In the genomic region with DNA sequence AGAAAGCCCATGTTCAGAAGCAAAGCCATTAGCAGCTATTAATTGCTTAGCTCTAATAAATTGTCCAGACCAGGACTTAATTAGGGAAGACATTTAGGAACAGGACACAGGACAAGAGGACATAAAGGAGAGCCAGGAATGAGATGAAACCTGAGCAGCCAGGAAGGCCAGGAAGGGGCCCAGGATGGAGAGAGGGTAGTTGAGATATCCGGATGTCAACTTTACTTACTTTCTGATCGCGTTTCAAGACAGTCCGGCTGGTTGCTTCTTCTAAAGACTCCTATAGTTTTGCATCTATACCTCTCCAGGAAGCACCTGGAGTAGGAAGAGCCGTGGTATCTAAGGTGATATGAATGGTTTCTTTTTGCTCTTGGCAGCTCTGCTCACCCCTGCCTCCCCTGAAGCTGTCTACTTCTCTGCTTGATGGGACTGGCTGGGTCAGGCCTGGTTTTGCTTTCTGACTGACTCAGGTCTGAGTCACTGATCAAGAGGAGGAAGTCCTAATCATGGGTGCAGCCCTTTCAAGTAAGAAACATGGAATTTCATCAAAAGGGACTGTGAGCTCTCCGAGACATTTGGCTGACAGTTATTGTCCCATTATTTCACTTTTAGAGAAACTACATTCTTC, we compare ENCODE assay signal across 8 cellular contexts.
DNase-seq lines count a peak whose midpoint lies in the region; ATAC-seq and TF ChIP-seq lines count a peak whose summit lies in the region.

No MANE protein-coding gene starts in this region.

- ATAC-seq in activated CD8-positive, alpha-beta T cell treated with anti-CD3 and anti-CD28 coated beads for 36 hours: peak; percentile 53
- no peak for ATAC-seq in activated CD8-positive, alpha-beta T cell treated with anti-CD3 and anti-CD28 coated beads, Interleukin-2, amount 10 ng/mL, durations not matched to agents 7 days and 5 days
- ATAC-seq in HG02973 (IDR thresholded peaks at IDR 0.05; ENCODE audit: unreplicated experiment): peak; percentile 98
- ATAC-seq in RWPE2 (ENCODE audit: low read depth): peak; percentile 99

- H3K27me3 ChIP-seq in RWPE2 (ENCODE audit: insufficient read depth, poor library complexity, severe bottlenecking): no peaks in the 10 kb centered on the region

- no peaks in the 10 kb centered on the region for H3K27me3 Mint-ChIP-seq in activated CD8-positive, alpha-beta T cell treated with anti-CD3 and anti-CD28 coated beads for 36 hours
- H3K27me3 Mint-ChIP-seq in activated CD8-positive, alpha-beta T cell treated with anti-CD3 and anti-CD28 coated beads, Interleukin-2, amount 10 ng/mL, durations not matched to agents 7 days and 5 days (ENCODE audit: low read depth): peaks cover 2% of the 10 kb centered on the region

- intact Hi-C loops in activated CD8-positive, alpha-beta T cell treated with anti-CD3 and anti-CD28 coated beads for 36 hours (cut with micrococcal nuclease): no loop called here

- peak overlapping the region; percentile 47 for H3K27ac ChIP-seq in RWPE2 (ENCODE audit: poor library complexity, severe bottlenecking)

- H3K27ac Mint-ChIP-seq in activated CD8-positive, alpha-beta T cell treated with anti-CD3 and anti-CD28 coated beads for 36 hours: no peak overlapping the region
- no peak overlapping the region for H3K27ac Mint-ChIP-seq in activated CD8-positive, alpha-beta T cell treated with anti-CD3 and anti-CD28 coated beads, Interleukin-2, amount 10 ng/mL, durations not matched to agents 7 days and 5 days

- H3K9me3 ChIP-seq in RWPE2 (ENCODE audit: severe bottlenecking): no peaks in the 10 kb centered on the region

- H3K4me3 Mint-ChIP-seq in activated CD8-positive, alpha-beta T cell treated with anti-CD3 and anti-CD28 coated beads for 36 hours: no peak overlapping the region
- no peak overlapping the region for H3K4me3 Mint-ChIP-seq in activated CD8-positive, alpha-beta T cell treated with anti-CD3 and anti-CD28 coated beads, Interleukin-2, amount 10 ng/mL, durations not matched to agents 7 days and 5 days

- no peaks in the 10 kb centered on the region for H3K9me3 Mint-ChIP-seq in activated CD8-positive, alpha-beta T cell treated with anti-CD3 and anti-CD28 coated beads for 36 hours
- no peaks in the 10 kb centered on the region for H3K9me3 Mint-ChIP-seq in activated CD8-positive, alpha-beta T cell treated with anti-CD3 and anti-CD28 coated beads, Interleukin-2, amount 10 ng/mL, durations not matched to agents 7 days and 5 days (ENCODE audit: insufficient read depth)

- no peak overlapping the region for H3K4me3 ChIP-seq in RWPE2 (ENCODE audit: severe bottlenecking)

- no peaks in the 10 kb centered on the region for H3K36me3 ChIP-seq in RWPE2 (ENCODE audit: low read depth)

- CTCF ChIA-PET in activated CD8-positive, alpha-beta T cell treated with anti-CD3 and anti-CD28 coated beads for 36 hours (lab: Charles Lee): no interaction called here
- CTCF ChIA-PET in activated CD8-positive, alpha-beta T cell treated with anti-CD3 and anti-CD28 coated beads, Interleukin-2, amount 10 ng/mL, durations not matched to agents 7 days and 5 days (lab: Charles Lee): no interaction called here

- POLR2A ChIA-PET in activated CD8-positive, alpha-beta T cell treated with anti-CD3 and anti-CD28 coated beads for 36 hours (lab: Charles Lee): no interaction called here
- POLR2A ChIA-PET in activated CD8-positive, alpha-beta T cell treated with anti-CD3 and anti-CD28 coated beads, Interleukin-2, amount 10 ng/mL, durations not matched to agents 7 days and 5 days (lab: Charles Lee): no interaction called here

- peak; percentile 23 for DNase-seq in activated CD8-positive, alpha-beta T cell treated with anti-CD3 and anti-CD28 coated beads for 36 hours
- no peak for DNase-seq in activated CD8-positive, alpha-beta T cell treated with anti-CD3 and anti-CD28 coated beads, Interleukin-2, amount 10 ng/mL, durations not matched to agents 7 days and 5 days
- DNase-seq in RWPE2 (ENCODE audit: low spot score) (peak; percentile 56), myocyte (ENCODE audit: low read depth) (peak; percentile 12), NCI-H2196 (lab: John Stamatoyannopoulos, UW; ENCODE audit: unreplicated experiment) (no peak), NCI-H2081 (lab: John Stamatoyannopoulos, UW) (no peak), GOT3 (lab: John Stamatoyannopoulos, UW) (no peak)

- H3K36me3 Mint-ChIP-seq in activated CD8-positive, alpha-beta T cell treated with anti-CD3 and anti-CD28 coated beads for 36 hours (ENCODE audit: low read depth): no peaks in the 10 kb centered on the region
- H3K36me3 Mint-ChIP-seq in activated CD8-positive, alpha-beta T cell treated with anti-CD3 and anti-CD28 coated beads, Interleukin-2, amount 10 ng/mL, durations not matched to agents 7 days and 5 days (ENCODE audit: low read depth): no peaks in the 10 kb centered on the region

- TF ChIP-seq CTCF in activated CD8-positive, alpha-beta T cell treated with anti-CD3 and anti-CD28 coated beads for 36 hours (IDR thresholded peaks at IDR 0.05): no peak
- no peak for TF ChIP-seq CTCF in RWPE2 (IDR thresholded peaks at IDR 0.05; ENCODE audit: poor library complexity, severe bottlenecking)

- no peaks in the 10 kb centered on the region for H3K4me1 Mint-ChIP-seq in activated CD8-positive, alpha-beta T cell treated with anti-CD3 and anti-CD28 coated beads for 36 hours (ENCODE audit: low read depth)
- H3K4me1 Mint-ChIP-seq in activated CD8-positive, alpha-beta T cell treated with anti-CD3 and anti-CD28 coated beads, Interleukin-2, amount 10 ng/mL, durations not matched to agents 7 days and 5 days (ENCODE audit: low read depth): no peaks in the 10 kb centered on the region

- peaks cover 8% of the 10 kb centered on the region for H3K4me1 ChIP-seq in RWPE2 (ENCODE audit: insufficient read depth, poor library complexity, severe bottlenecking)

Comparison
In these comparisons a context has a peak if more than half of its experiments do, and no peak if none do; other contexts are left out.
1. DNase-seq: peak in activated CD8-positive, alpha-beta T cell treated with anti-CD3 and anti-CD28 coated beads for 36 hours (single experiment), RWPE2 (single experiment) and myocyte (single experiment); none in activated CD8-positive, alpha-beta T cell treated with anti-CD3 and anti-CD28 coated beads, Interleukin-2, amount 10 ng/mL, durations not matched to agents 7 days and 5 days (single experiment), NCI-H2196 (single experiment), NCI-H2081 (0 of 2) and GOT3 (single experiment).